1 cellular context compared by ENCODE assay signal in genomic region chr2:50765590-50765989, GRCh38.
TF ChIP-seq lines count a peak whose summit lies in the region.

No MANE protein-coding gene starts in this region.

TF ChIP-seq in WTC11, 78 proteins besides CTCF, POLR2A, EP300 and RAD21 (continued from another document):
- no peak for TF ChIP-seq SMAD3 (CRISPR knock-in tag; IDR thresholded peaks at IDR 0.05; ENCODE audit: borderline replicate concordance)
